In genomic region chr10:131655101-131655849, GRCh38 we compare ENCODE assay signal across 25 cellular contexts.
DNase-seq lines count a peak whose midpoint lies in the region; ATAC-seq, FAIRE-seq and TF ChIP-seq lines count a peak whose summit lies in the region.
"Had no signal": no experiment of that assay in that cellular context is flagged by ENCODE, and none has a peak within 500 bp of the region (broad histone marks: within the 10 kb centered on the region; RNA-seq: fewer than 3 reads in every experiment).

No MANE protein-coding gene starts in this region.

- no peak overlapping the region for H3K4me3 Mint-ChIP-seq in MCF 10A (ENCODE audit: unreplicated experiment)
- H3K4me3 Mint-ChIP-seq in type B pancreatic cell: no peak overlapping the region
- H3K4me3 Mint-ChIP-seq: activated CD4-positive, alpha-beta T cell treated with anti-CD3 and anti-CD28 coated beads, Interleukin-2, amount 10 ng/mL, durations not matched to agents 7 days and 5 days; activated naive CD4-positive, alpha-beta T cell treated with anti-CD3 and anti-CD28 coated beads, Interleukin-2, amount 10 ng/mL, durations not matched to agents 7 days and 5 days; effector memory CD8-positive, alpha-beta T cell had no signal

- no peaks in the 10 kb centered on the region for H3K79me2 ChIP-seq in mammary epithelial cell (ENCODE audit: insufficient read depth, low read length)
- H3K79me2 ChIP-seq in HepG2 (ENCODE audit: insufficient read depth, low read length): no peaks in the 10 kb centered on the region

- H3K9me3 Mint-ChIP-seq in MCF 10A (ENCODE audit: unreplicated experiment): peaks cover 17% of the 10 kb centered on the region
- no peaks in the 10 kb centered on the region for H3K9me3 Mint-ChIP-seq in type B pancreatic cell
- H3K9me3 Mint-ChIP-seq: activated CD4-positive, alpha-beta T cell treated with anti-CD3 and anti-CD28 coated beads, Interleukin-2, amount 10 ng/mL, durations not matched to agents 7 days and 5 days; effector memory CD8-positive, alpha-beta T cell had no signal

- H3K4me1 Mint-ChIP-seq in MCF 10A (ENCODE audit: insufficient read depth, unreplicated experiment) (no peaks in the 10 kb centered on the region), type B pancreatic cell (ENCODE audit: unreplicated experiment) (peaks cover 24% of the 10 kb centered on the region)
- H3K4me1 Mint-ChIP-seq: activated CD4-positive, alpha-beta T cell treated with anti-CD3 and anti-CD28 coated beads, Interleukin-2, amount 10 ng/mL, durations not matched to agents 7 days and 5 days; activated naive CD4-positive, alpha-beta T cell treated with anti-CD3 and anti-CD28 coated beads, Interleukin-2, amount 10 ng/mL, durations not matched to agents 7 days and 5 days had no signal

- POLR2A ChIA-PET in MCF 10A (lab: Yijun Ruan, JAX): no interaction called here
- POLR2A ChIA-PET in HepG2 (lab: Yijun Ruan, JAX): no interaction called here

- CTCF ChIA-PET in MCF 10A (lab: Yijun Ruan, JAX) (interaction anchor here (0.8 kb wide), 1 partner anchor 9 kb away, joined by 3 read pairs; no protein-coding TSS in a partner anchor), mammary epithelial cell (lab: Charles Lee; ENCODE audit: low non-redundant PET) (no interaction called here), HepG2 (lab: Yijun Ruan, JAX; ENCODE audit: low intra/inter-chr PET ratio, low total read pairs) (no interaction called here)

- H3K36me3 Mint-ChIP-seq in MCF 10A (ENCODE audit: insufficient read depth, unreplicated experiment) (no peaks in the 10 kb centered on the region), type B pancreatic cell (no peaks in the 10 kb centered on the region)
- H3K36me3 Mint-ChIP-seq: activated naive CD4-positive, alpha-beta T cell treated with anti-CD3 and anti-CD28 coated beads, Interleukin-2, amount 10 ng/mL, durations not matched to agents 7 days and 5 days had no signal

- H3K27me3 Mint-ChIP-seq in MCF 10A (ENCODE audit: insufficient read depth, unreplicated experiment) (no peaks in the 10 kb centered on the region), type B pancreatic cell (peaks cover 22% of the 10 kb centered on the region)

- TF ChIP-seq POLR2A in HepG2 (IDR thresholded peaks at IDR 0.05; ENCODE audit: insufficient read depth in 1 of 2, low read depth in 2 of 2, low read length in 2 of 2): no peak

- H4K20me1 ChIP-seq in mammary epithelial cell (ENCODE audit: insufficient read depth, low read length): no peaks in the 10 kb centered on the region
- no peaks in the 10 kb centered on the region for H4K20me1 ChIP-seq in HepG2 (ENCODE audit: insufficient read depth, low read length)

- 60% methylated on average over 14 of the region's 16 CpGs for WGBS in mammary epithelial cell (ENCODE audit: low coverage, missing lambda C conversion rate)
- WGBS in HepG2 (ENCODE audit: low lambda C conversion rate): 51% methylated on average over 9 of the region's 16 CpGs

- ATAC-seq in HepG2: peak; percentile 50
- ATAC-seq: effector memory CD8-positive, alpha-beta T cell had no signal

- no peak overlapping the region for H2AFZ ChIP-seq in mammary epithelial cell (ENCODE audit: low read depth, low read length)
- no peak overlapping the region for H2AFZ ChIP-seq in HepG2 (ENCODE audit: low read length)

- no peak for TF ChIP-seq RAD21 in HepG2 (CRISPR knock-in tag; IDR thresholded peaks at IDR 0.05)

- H3K9me3 ChIP-seq in mammary epithelial cell (replicated peaks; ENCODE audit: insufficient read depth, low read length) (peaks cover 34% of the 10 kb centered on the region), HepG2 (ENCODE audit: low read length) (no peaks in the 10 kb centered on the region)
- H3K9me3 ChIP-seq: pancreas, vagina had no signal

- BruUV-seq in MCF 10A (replicated peaks; lab: Mats Ljungman, UMichigan): no TSS peak
- BruUV-seq in mammary epithelial cell (replicated peaks; lab: Mats Ljungman, UMichigan): no TSS peak
- no TSS peak for BruUV-seq in HepG2 (replicated peaks; lab: Mats Ljungman, UMichigan)

- H3K4me3 ChIP-seq in mammary epithelial cell (replicated peaks in 1 of 3; ENCODE audit: insufficient read depth in 1 of 3, low read depth in 2 of 3, low read length in 3 of 3) (no peak overlapping the region), HepG2 (replicated peaks in 1 of 3; ENCODE audit: insufficient read depth in 1 of 3, low read depth in 2 of 3, low read length in 3 of 3) (no peak overlapping the region), dorsolateral prefrontal cortex (no peak overlapping the region)
- H3K4me3 ChIP-seq: lung, pancreas, skin epidermis, vagina had no signal

- no peak for FAIRE-seq in HepG2 (lab: Jason Lieb, UNC)
- FAIRE-seq: G401.6, H54, pancreas had no signal

- no peak overlapping the region for H3K4me2 ChIP-seq in mammary epithelial cell (ENCODE audit: insufficient read depth, low read depth, low read length)
- no peak overlapping the region for H3K4me2 ChIP-seq in HepG2 (ENCODE audit: low read depth, low read length)

- TF ChIP-seq CTCF in MCF 10A (IDR thresholded peaks at IDR 0.05; ENCODE audit: unreplicated experiment) (no peak), mammary epithelial cell (conservative IDR thresholded peaks at IDR 0.05 in 1 of 2, IDR thresholded peaks at IDR 0.05 in 1 of 2; ENCODE audit: extremely low read depth in 1 of 2, insufficient read depth in 1 of 2, low read depth in 1 of 2, low read length in 2 of 2) (no peak), HepG2 (CRISPR knock-in tag; IDR thresholded peaks at IDR 0.05) (no peak), type B pancreatic cell (conservative IDR thresholded peaks at IDR 0.05) (no peak), dorsolateral prefrontal cortex (IDR thresholded peaks at IDR 0.05 in 54 of 56, conservative IDR thresholded peaks at IDR 0.05 in 2 of 56; ENCODE audit: low read depth in 1 of 56, partially characterized antibody in 56 of 56) (no peak)

- TF ChIP-seq EP300 in HepG2 (IDR thresholded peaks at IDR 0.05; ENCODE audit: low read depth in 2 of 2, low read length in 2 of 2): no peak
- no peak for TF ChIP-seq EP300 in HepG2 (CRISPR knock-in tag; IDR thresholded peaks at IDR 0.05; ENCODE audit: borderline replicate concordance)

- intact Hi-C loops in MCF 10A (cut with micrococcal nuclease) (no loop called here), mammary epithelial cell (cut with micrococcal nuclease) (no loop called here), HepG2 (cut with micrococcal nuclease; ENCODE audit: unreplicated experiment) (no loop called here), dorsolateral prefrontal cortex (cut with DNase I) (no loop called here)

- no peaks in the 10 kb centered on the region for H3K27me3 ChIP-seq in mammary epithelial cell (ENCODE audit: insufficient read depth, low read length)
- H3K27me3 ChIP-seq in HepG2 (ENCODE audit: control insufficient read depth in 1 of 2, insufficient read depth in 2 of 2, low read length in 2 of 2): peaks cover 0 to 3% of the 10 kb centered on the region in 2 experiments; a peak in 1 of 5 replicates
- H3K27me3 ChIP-seq in dorsolateral prefrontal cortex: peaks cover 0 to 28% (median 0%) of the 10 kb centered on the region in 45 donors
- H3K27me3 ChIP-seq: pancreas, vagina had no signal

- in situ Hi-C loops in mammary epithelial cell (cut with MboI; ENCODE audit: low sequenced_read_pairs in 2 of 2) (no loop called here), T47D (cut with HindIII; ENCODE audit: low pct_unique_long_range_greater_than_20kb, low sequenced_read_pairs) (no loop called here), HepG2 (cut with HindIII; ENCODE audit: extremely low pct_ligation_motif_present, low pct_unique_long_range_greater_than_20kb) (no loop called here)

- dilution Hi-C loops in mammary epithelial cell (cut with HindIII; ENCODE audit: low sequenced_read_pairs): no loop called here

- H3K36me3 ChIP-seq in mammary epithelial cell (ENCODE audit: insufficient read depth, low read length): no peaks in the 10 kb centered on the region
- H3K36me3 ChIP-seq in HepG2 (replicated peaks in 1 of 2; ENCODE audit: control insufficient read depth in 1 of 2, insufficient read depth in 2 of 2, low read length in 2 of 2): no peaks in the 10 kb centered on the region
- H3K36me3 ChIP-seq: pancreas, vagina had no signal

- DNase-seq in MCF 10A (ENCODE audit: unreplicated experiment) (peak; percentile 72), mammary epithelial cell (no peak), T47D (ENCODE audit: low read depth in 1 of 2, low spot score in 1 of 2) (peak; percentile 19 to 59), HepG2 (ENCODE audit: low spot score) (no peak), type B pancreatic cell (ENCODE audit: extremely low spot score, unreplicated experiment) (no peak), NCI-H526 treated with DMSO at 0.1 percent for 48 hours (lab: John Stamatoyannopoulos, UW) (no peak), dorsolateral prefrontal cortex (no peak)
- no peak for DNase-seq in activated T-cell treated with anti-CD3 and anti-CD28 coated beads, Interleukin-2, amount 50 U/mL, for 48 hours
- DNase-seq: activated CD4-positive, alpha-beta T cell treated with anti-CD3 and anti-CD28 coated beads, Interleukin-2, amount 10 ng/mL, durations not matched to agents 7 days and 5 days; activated naive CD4-positive, alpha-beta T cell treated with anti-CD3 and anti-CD28 coated beads, Interleukin-2, amount 10 ng/mL, durations not matched to agents 7 days and 5 days; activated T-cell treated with anti-CD3 and anti-CD28 coated beads for 4 hours; cerebellar nuclear complex; effector memory CD8-positive, alpha-beta T cell; IMR-90; NCI-H1694 treated with DMSO at 0.1 percent for 48 hours; NCI-H2227 treated with DMSO at 0.1 percent for 48 hours; stimulated activated CD4-positive, alpha-beta T cell treated with anti-CD3 and anti-CD28 coated beads, Interleukin-4, amount 100 ng/mL, for 1 hour; T-helper 1 cell had no signal

- H3K27ac ChIP-seq in mammary epithelial cell (ENCODE audit: insufficient read depth, low read depth, low read length) (no peak overlapping the region), HepG2 (ENCODE audit: extremely low read length, insufficient read depth, low read length) (no peak overlapping the region), dorsolateral prefrontal cortex (no peak overlapping the region)
- H3K27ac ChIP-seq: C4-2B, pancreas, skin epidermis, vagina had no signal

- H3K9ac ChIP-seq in mammary epithelial cell (ENCODE audit: insufficient read depth, low read length) (no peak overlapping the region), HepG2 (ENCODE audit: insufficient read depth, low read depth, low read length) (no peak overlapping the region)

- no peak overlapping the region for H3K27ac Mint-ChIP-seq in MCF 10A (ENCODE audit: low read depth, unreplicated experiment)
- peak overlapping the region; percentile 26 for H3K27ac Mint-ChIP-seq in type B pancreatic cell
- H3K27ac Mint-ChIP-seq: activated CD4-positive, alpha-beta T cell treated with anti-CD3 and anti-CD28 coated beads, Interleukin-2, amount 10 ng/mL, durations not matched to agents 7 days and 5 days; activated naive CD4-positive, alpha-beta T cell treated with anti-CD3 and anti-CD28 coated beads, Interleukin-2, amount 10 ng/mL, durations not matched to agents 7 days and 5 days; effector memory CD8-positive, alpha-beta T cell had no signal

- H3K4me1 ChIP-seq in mammary epithelial cell (ENCODE audit: insufficient read depth, low read length) (no peaks in the 10 kb centered on the region), HepG2 (ENCODE audit: insufficient read depth, low read length) (no peaks in the 10 kb centered on the region)
- H3K4me1 ChIP-seq: pancreas, vagina had no signal

TF ChIP-seq in HepG2, 621 proteins besides CTCF, POLR2A, EP300 and RAD21 (continues in another document):
- TF ChIP-seq RARA (CRISPR knock-in tag; IDR thresholded peaks at IDR 0.05) (peak; percentile 46), ZNF605 (CRISPR knock-in tag; IDR thresholded peaks at IDR 0.05) (no peak)

Comparison
In these comparisons a context has a peak if more than half of its experiments do, and no peak if none do; other contexts are left out.
1. DNase-seq: peak in MCF 10A (single experiment) and T47D (2 of 2); none in mammary epithelial cell (single experiment), HepG2 (single experiment), type B pancreatic cell (single experiment), NCI-H526 treated with DMSO at 0.1 percent for 48 hours (single experiment), dorsolateral prefrontal cortex (0 of 10) and activated T-cell treated with anti-CD3 and anti-CD28 coated beads, Interleukin-2, amount 50 U/mL, for 48 hours (0 of 2).